18 cellular contexts compared by ENCODE assay signal in genomic region chr2:226788881-226789485, GRCh38. TPM values are rescaled to one million over a fixed set of nuclear protein-coding genes. Genes with fewer than 3 reads are reported as not detected.
DNase-seq lines count a peak whose midpoint lies in the region; ATAC-seq and TF ChIP-seq lines count a peak whose summit lies in the region.
"Had no signal": no experiment of that assay in that cellular context is flagged by ENCODE, and none has a peak within 500 bp of the region (broad histone marks: within the 10 kb centered on the region; RNA-seq: fewer than 3 reads in every experiment).

No MANE protein-coding gene starts in this region.

- no peak overlapping the region for H3K4me3 ChIP-seq in hepatocyte
- H3K4me3 ChIP-seq: skin epidermis, testis had no signal

- no peak for TF ChIP-seq CTCF in hepatocyte (IDR thresholded peaks at IDR 0.05; ENCODE audit: poor library complexity)
- no peak for TF ChIP-seq CTCF in RWPE1 (conservative IDR thresholded peaks at IDR 0.05; ENCODE audit: low read depth)

- no peak for DNase-seq in activated naive CD4-positive, alpha-beta T cell (lab: John Stamatoyannopoulos, UW)
- no peak for DNase-seq in activated naive CD8-positive, alpha-beta T cell treated with anti-CD3 and anti-CD28 coated beads for 36 hours
- DNase-seq in hepatocyte (ENCODE audit: low spot score) (no peak), Kasumi-1 (lab: John Stamatoyannopoulos, UW) (no peak), RWPE1 (ENCODE audit: low spot score) (no peak), NCI-H2107 (lab: John Stamatoyannopoulos, UW) (no peak)
- DNase-seq: activated CD8-positive, alpha-beta memory T cell treated with anti-CD3 and anti-CD28 coated beads, Interleukin-2, amount 10 ng/mL, durations not matched to agents 7 days and 5 days; foreskin melanocyte; islet precursor cell; naive B cell; NCI-H1930; NCI-H774; SIG-M5; testis had no signal

- no peaks in the 10 kb centered on the region for H3K27me3 ChIP-seq in hepatocyte
- H3K27me3 ChIP-seq: testis had no signal

- peaks cover 6% of the 10 kb centered on the region for H3K36me3 ChIP-seq in hepatocyte (replicated peaks; ENCODE audit: insufficient read depth, low read depth)

- no peak for ATAC-seq in stimulated activated memory B cell treated with anti-CD40 and anti-IgM and Interleukin-4, amounts not matched to agents 10 μg/mL and 1 μg/mL and 100 μg/mL, for 72 hours
- ATAC-seq: activated CD8-positive, alpha-beta memory T cell treated with anti-CD3 and anti-CD28 coated beads, Interleukin-2, amount 10 ng/mL, durations not matched to agents 7 days and 5 days had no signal

- H3K9me2 ChIP-seq in hepatocyte (replicated peaks; ENCODE audit: insufficient read depth) = no peaks in the 10 kb centered on the region

- H3K79me2 ChIP-seq in hepatocyte = peaks cover 91% of the 10 kb centered on the region

- H3K4me2 ChIP-seq in hepatocyte = peak overlapping the region; percentile 9

- WGBS in hepatocyte (ENCODE audit: low lambda C conversion rate, missing lambda C conversion rate) = 55% methylated on average over 3 of the region's 3 CpGs

- H3K9me3 ChIP-seq in hepatocyte (ENCODE audit: low read depth) = no peaks in the 10 kb centered on the region
- H3K9me3 ChIP-seq: testis had no signal

- H2AFZ ChIP-seq in hepatocyte = no peak overlapping the region

- H3K27ac ChIP-seq in hepatocyte (no peak overlapping the region), RWPE1 (no peak overlapping the region)
- H3K27ac ChIP-seq: testis had no signal

- POLR2A ChIA-PET in RWPE1 (lab: Yijun Ruan, JAX; ENCODE audit: low non-redundant PET) = no interaction called here

- CTCF ChIA-PET in RWPE1 (lab: Yijun Ruan, JAX) = interaction anchor here (0.6 to 1.0 kb wide), 3 partner anchors 9 to 448 kb away, joined by 3 to 4 read pairs (median 3); no protein-coding TSS in a partner anchor

- H3K4me1 ChIP-seq in hepatocyte (ENCODE audit: insufficient read depth) = peaks cover 17% of the 10 kb centered on the region
- H3K4me1 ChIP-seq: testis had no signal

- H3K4me3 Mint-ChIP-seq in activated naive CD4-positive, alpha-beta T cell treated with anti-CD3 and anti-CD28 coated beads, Interleukin-2, amount 50 U/mL, for 24 hours = no peak overlapping the region
- no peak overlapping the region for H3K4me3 Mint-ChIP-seq in activated naive CD8-positive, alpha-beta T cell treated with anti-CD3 and anti-CD28 coated beads for 36 hours
- no peak overlapping the region for H3K4me3 Mint-ChIP-seq in stimulated activated memory B cell treated with anti-CD40 and anti-IgM and Interleukin-4, amounts not matched to agents 10 μg/mL and 1 μg/mL and 100 μg/mL, for 72 hours
- H3K4me3 Mint-ChIP-seq: activated CD8-positive, alpha-beta memory T cell treated with anti-CD3 and anti-CD28 coated beads, Interleukin-2, amount 10 ng/mL, durations not matched to agents 7 days and 5 days had no signal

- H4K20me1 ChIP-seq in hepatocyte (ENCODE audit: insufficient read depth, poor library complexity, severe bottlenecking) = no peaks in the 10 kb centered on the region

- no peaks in the 10 kb centered on the region for H3K9me3 Mint-ChIP-seq in activated naive CD4-positive, alpha-beta T cell treated with anti-CD3 and anti-CD28 coated beads, Interleukin-2, amount 50 U/mL, for 24 hours
- no peaks in the 10 kb centered on the region for H3K9me3 Mint-ChIP-seq in activated naive CD8-positive, alpha-beta T cell treated with anti-CD3 and anti-CD28 coated beads for 36 hours
- no peaks in the 10 kb centered on the region for H3K9me3 Mint-ChIP-seq in stimulated activated memory B cell treated with anti-CD40 and anti-IgM and Interleukin-4, amounts not matched to agents 10 μg/mL and 1 μg/mL and 100 μg/mL, for 72 hours
- H3K9me3 Mint-ChIP-seq: naive B cell had no signal

- peaks cover 70% of the 10 kb centered on the region for H3K4me1 Mint-ChIP-seq in activated naive CD4-positive, alpha-beta T cell treated with anti-CD3 and anti-CD28 coated beads, Interleukin-2, amount 50 U/mL, for 24 hours
- peaks cover 41% of the 10 kb centered on the region for H3K4me1 Mint-ChIP-seq in activated naive CD8-positive, alpha-beta T cell treated with anti-CD3 and anti-CD28 coated beads for 36 hours
- H3K4me1 Mint-ChIP-seq in stimulated activated memory B cell treated with anti-CD40 and anti-IgM and Interleukin-4, amounts not matched to agents 10 μg/mL and 1 μg/mL and 100 μg/mL, for 72 hours = peaks cover 19% of the 10 kb centered on the region

- H3K27me3 Mint-ChIP-seq in activated naive CD4-positive, alpha-beta T cell treated with anti-CD3 and anti-CD28 coated beads, Interleukin-2, amount 50 U/mL, for 24 hours = no peaks in the 10 kb centered on the region
- no peaks in the 10 kb centered on the region for H3K27me3 Mint-ChIP-seq in activated naive CD8-positive, alpha-beta T cell treated with anti-CD3 and anti-CD28 coated beads for 36 hours
- H3K27me3 Mint-ChIP-seq in stimulated activated memory B cell treated with anti-CD40 and anti-IgM and Interleukin-4, amounts not matched to agents 10 μg/mL and 1 μg/mL and 100 μg/mL, for 72 hours = no peaks in the 10 kb centered on the region
- H3K27me3 Mint-ChIP-seq: activated CD8-positive, alpha-beta memory T cell treated with anti-CD3 and anti-CD28 coated beads, Interleukin-2, amount 10 ng/mL, durations not matched to agents 7 days and 5 days; activated naive CD8-positive, alpha-beta T cell; naive B cell had no signal

- H3K36me3 Mint-ChIP-seq in activated naive CD4-positive, alpha-beta T cell treated with anti-CD3 and anti-CD28 coated beads, Interleukin-2, amount 50 U/mL, for 24 hours = no peaks in the 10 kb centered on the region
- H3K36me3 Mint-ChIP-seq in activated naive CD8-positive, alpha-beta T cell treated with anti-CD3 and anti-CD28 coated beads for 36 hours = peaks cover 19% of the 10 kb centered on the region
- H3K36me3 Mint-ChIP-seq in stimulated activated memory B cell treated with anti-CD40 and anti-IgM and Interleukin-4, amounts not matched to agents 10 μg/mL and 1 μg/mL and 100 μg/mL, for 72 hours = no peaks in the 10 kb centered on the region
- H3K36me3 Mint-ChIP-seq: activated naive CD8-positive, alpha-beta T cell; naive B cell had no signal

- H3K27ac Mint-ChIP-seq in activated naive CD4-positive, alpha-beta T cell treated with anti-CD3 and anti-CD28 coated beads, Interleukin-2, amount 50 U/mL, for 24 hours = peak overlapping the region; percentile 60
- peak overlapping the region; percentile 75 for H3K27ac Mint-ChIP-seq in activated naive CD8-positive, alpha-beta T cell treated with anti-CD3 and anti-CD28 coated beads for 36 hours
- H3K27ac Mint-ChIP-seq in stimulated activated memory B cell treated with anti-CD40 and anti-IgM and Interleukin-4, amounts not matched to agents 10 μg/mL and 1 μg/mL and 100 μg/mL, for 72 hours = peak overlapping the region; percentile 17
- H3K27ac Mint-ChIP-seq: activated naive CD8-positive, alpha-beta T cell had no signal

RNA-seq across cellular contexts. Expression of gene IRS1, which starts 10.6 kb away (rescaled TPM):
- total RNA-seq in activated naive CD8-positive, alpha-beta T cell treated with anti-CD3 and anti-CD28 coated beads for 36 hours = 1 to 10 TPM; 4.4 to 5.1 TPM
- 20.1 and 25.6 TPM in 2 replicates for total RNA-seq in hepatocyte
- 10.9 and 12.5 TPM in 2 replicates for polyA plus RNA-seq in hepatocyte

RNA-seq across cellular contexts. Expression of gene RHBDD1, which starts 46.9 kb away (rescaled TPM):
- total RNA-seq in activated naive CD8-positive, alpha-beta T cell treated with anti-CD3 and anti-CD28 coated beads for 36 hours = 10 to 100 TPM; 29.1 to 35.0 TPM
- 16.2 and 20.1 TPM in 2 replicates for total RNA-seq in hepatocyte
- polyA plus RNA-seq in hepatocyte = 13.1 and 20.9 TPM in 2 replicates

Comparison
In these comparisons a context has a peak if more than half of its experiments do, and no peak if none do; other contexts are left out.
1. H3K27ac Mint-ChIP-seq: peak in every context shown above with its lines; median percentile 75 in activated naive CD8-positive, alpha-beta T cell treated with anti-CD3 and anti-CD28 coated beads for 36 hours; 60 in activated naive CD4-positive, alpha-beta T cell treated with anti-CD3 and anti-CD28 coated beads, Interleukin-2, amount 50 U/mL, for 24 hours; 17 in stimulated activated memory B cell treated with anti-CD40 and anti-IgM and Interleukin-4, amounts not matched to agents 10 μg/mL and 1 μg/mL and 100 μg/mL, for 72 hours.